ENCODE assay signal across 9 cellular contexts in genomic region chr9:35341585-35341984, GRCh38.
A peak's percentile ranks its signal among the peaks of the same experiment; 100 is the strongest.
DNase-seq lines count a peak whose midpoint lies in the region; ATAC-seq, FAIRE-seq and TF ChIP-seq lines count a peak whose summit lies in the region.
"Had no signal": no experiment of that assay in that cellular context is flagged by ENCODE, and none has a peak within 500 bp of the region (broad histone marks: within the 10 kb centered on the region; RNA-seq: fewer than 3 reads in every experiment).

No MANE protein-coding gene starts in this region.

- H3K36me3 ChIP-seq in ascending aorta (no peaks in the 10 kb centered on the region), iPS-15b (ENCODE audit: control insufficient read depth, insufficient read depth, low read length) (no peaks in the 10 kb centered on the region), stomach (peaks cover 0 to 12% (median 4%) of the 10 kb centered on the region in 4 donors)

- H3K9ac ChIP-seq in iPS-15b (ENCODE audit: low read depth, low read length), result peak overlapping the region; percentile 47

- H3K4me1 Mint-ChIP-seq in HFFc6 (ENCODE audit: low read depth), result peaks cover 36% of the 10 kb centered on the region

- H3K27me3 ChIP-seq in ascending aorta (no peaks in the 10 kb centered on the region), iPS-15b (ENCODE audit: control insufficient read depth, insufficient read depth, low read length) (no peaks in the 10 kb centered on the region), stomach (no peaks in the 10 kb centered on the region)

- ATAC-seq in GM18873 (IDR thresholded peaks at IDR 0.05; ENCODE audit: low FRiP score, unreplicated experiment), result no peak

- no peak for TF ChIP-seq POLR2A in stomach (IDR thresholded peaks at IDR 0.05)
- no peak for TF ChIP-seq POLR2A in GM12892 (IDR thresholded peaks at IDR 0.05; ENCODE audit: low read depth, low read length)

- H3K36me3 Mint-ChIP-seq in HFFc6 (ENCODE audit: low read depth), result peaks cover 6% of the 10 kb centered on the region; the same call in 1 of the 2 replicates

- TF ChIP-seq CTCF in HFFc6 (IDR thresholded peaks at IDR 0.05) (no peak), ascending aorta (IDR thresholded peaks at IDR 0.05) (no peak), stomach (IDR thresholded peaks at IDR 0.05) (no peak)

- H3K4me3 ChIP-seq in ascending aorta (peak overlapping the region; percentile 17 to 47), iPS-15b (ENCODE audit: low read depth, low read length) (no peak overlapping the region), stomach (peak overlapping the region in 1 of 4 donors; percentile 19)

- H3K27ac ChIP-seq in ascending aorta (peak overlapping the region; percentile 72 to 73), stomach (peak overlapping the region in 2 of 5 donors; percentile 3 to 42)
- H3K27ac ChIP-seq: VCaP had no signal

- no peak for FAIRE-seq in GM12892 (lab: Jason Lieb, UNC)

- intact Hi-C loops in ascending aorta (cut with DNase I), result loop anchor here (2.0 kb wide), 1 partner anchor 63 kb away; no protein-coding TSS in a partner anchor
- intact Hi-C loops in stomach (cut with DNase I; ENCODE audit: low total_unique reads), result no loop called here

- H3K4me3 Mint-ChIP-seq in HFFc6, result peak overlapping the region; percentile 82

- no peaks in the 10 kb centered on the region for H3K9me3 Mint-ChIP-seq in HFFc6

- H3K27ac Mint-ChIP-seq in HFFc6, result peak overlapping the region; percentile 73

- no peak for TF ChIP-seq EP300 in stomach (IDR thresholded peaks at IDR 0.05)

- H3K4me1 ChIP-seq in ascending aorta (peaks cover 9 to 25% of the 10 kb centered on the region in 2 donors), iPS-15b (ENCODE audit: control insufficient read depth, insufficient read depth, low read length) (no peaks in the 10 kb centered on the region), stomach (peaks cover 11 to 29% (median 18%) of the 10 kb centered on the region in 4 donors)

- WGBS in stomach, 5 donors, result 1 to 8% (median 6%) methylated on average over 5 of the region's 5 CpGs

- DNase-seq in HFFc6 (peak; percentile 64), ascending aorta (ENCODE audit: low spot score in 2 of 2) (peak; percentile 23 to 79), stomach (peak; percentile 39), RKO (ENCODE audit: low spot score) (no peak), NCI-H524 treated with DMSO at 0.1 percent for 48 hours (lab: John Stamatoyannopoulos, UW) (no peak), GM12892 (ENCODE audit: insufficient read length) (no peak)

- H3K9me3 ChIP-seq in ascending aorta (no peaks in the 10 kb centered on the region), iPS-15b (ENCODE audit: control insufficient read depth, insufficient read depth, low read length) (no peaks in the 10 kb centered on the region), stomach (no peaks in the 10 kb centered on the region)

- H3K27me3 Mint-ChIP-seq in HFFc6 (ENCODE audit: insufficient read depth), result no peaks in the 10 kb centered on the region; the same call in 1 of the 2 replicates

Comparison
In these comparisons a context has a peak if more than half of its experiments do, and no peak if none do; other contexts are left out.
1. DNase-seq: peak in HFFc6 (single experiment), ascending aorta (2 of 2) and stomach (single experiment); none in RKO (single experiment), NCI-H524 treated with DMSO at 0.1 percent for 48 hours (single experiment) and GM12892 (single experiment).